In genomic region chr11:20448838-20449237, GRCh38 we compare ENCODE assay signal across 25 cellular contexts.
"Had no signal": no experiment of that assay in that cellular context is flagged by ENCODE, and none has a peak within 500 bp of the region (broad histone marks: within the 10 kb centered on the region; RNA-seq: fewer than 3 reads in every experiment).

No MANE protein-coding gene starts in this region.

- DNase-seq: activated CD4-positive, alpha-beta T cell treated with anti-CD3 and anti-CD28 coated beads for 48 hours; activated CD4-positive, alpha-beta T cell treated with anti-CD3 and anti-CD28 coated beads, Interleukin-2, amount 50 U/mL, for 4 hours; activated CD4-positive, CD25-positive, alpha-beta regulatory T cell treated with anti-CD3 and anti-CD28 coated beads, Interleukin-2, amount 50 U/mL, for 72 hours; activated CD8-positive, alpha-beta T cell treated with anti-CD3 and anti-CD28 coated beads, Interleukin-2, amount 10 ng/mL, durations not matched to agents 7 days and 5 days; activated effector memory CD4-positive, alpha-beta T cell treated with Interleukin-2 at 50 U/mL for 16 hours; activated naive CD4-positive, alpha-beta T cell; activated naive CD8-positive, alpha-beta T cell treated with anti-CD3 and anti-CD28 coated beads, Interleukin-2, amount 50 U/mL, for 24 hours; activated T-cell treated with anti-CD3 and anti-CD28 coated beads, Interleukin-2, amount 50 U/mL, for 24 hours; amniotic stem cell; brain microvascular endothelial cell; cerebellar nuclear complex; NCI-H1092; NCI-H1417 treated with DMSO at 0.1 percent for 48 hours; NCI-H1694; NCI-H2029; NCI-H345; NCI-H510A; NCI-H526 treated with DMSO at 0.1 percent for 48 hours; NK-92 treated with Interleukin-12 subunit alpha and Interleukin-12 subunit beta, amount 100 ng/mL, for 24 hours; OCI-M1; Peyer's patch; Right ventricle myocardium superior; SJCRH30 had no signal

- ATAC-seq: activated CD8-positive, alpha-beta T cell treated with anti-CD3 and anti-CD28 coated beads, Interleukin-2, amount 10 ng/mL, durations not matched to agents 7 days and 5 days; activated naive CD4-positive, alpha-beta T cell treated with anti-CD3 and anti-CD28 coated beads, Interleukin-2, amount 50 U/mL, for 72 hours; activated naive CD8-positive, alpha-beta T cell treated with anti-CD3 and anti-CD28 coated beads, Interleukin-2, amount 50 U/mL, for 24 hours had no signal

- FAIRE-seq: astrocyte had no signal
